Comparison of ENCODE assay signal across 8 cellular contexts in genomic region chr7:45761545-45762205, GRCh38.
DNase-seq lines count a peak whose midpoint lies in the region; TF ChIP-seq lines count a peak whose summit lies in the region.
"Not testable (repeated sequence)": the region's sequence is repeated elsewhere in the genome, so short reads cannot be mapped to it uniquely, and the experiment has no call there.

No MANE protein-coding gene starts in this region.

- peaks cover 27% of the 10 kb centered on the region for H3K79me2 ChIP-seq in ACC112 (ENCODE audit: control insufficient read depth, insufficient read depth, low read length, unreplicated experiment)
- peaks cover 26% of the 10 kb centered on the region for H3K79me2 ChIP-seq in osteoblast (ENCODE audit: insufficient read depth, low read length)

- DNase-seq in GM04503 (ENCODE audit: low read depth) (peak; percentile 96), RPMI7951 (ENCODE audit: low read depth) (peak; percentile 70), astrocyte of the spinal cord (ENCODE audit: low read depth, low spot score) (peak; percentile 86), fibroblast of gingiva (ENCODE audit: low read depth) (peak; percentile 84)
- DNase-seq in left ventricle myocardium inferior; osteoblast (ENCODE audit: insufficient read length, low spot score, missing footprints); stomach: not testable (repeated sequence)

- H3K4me3 ChIP-seq in ACC112 (ENCODE audit: low read depth, low read length) = peak overlapping the region; percentile 70
- not testable (repeated sequence) for H3K4me3 ChIP-seq in astrocyte of the spinal cord (ENCODE audit: low read depth, low read length); left ventricle myocardium inferior; osteoblast (ENCODE audit: insufficient read depth, low read length); stomach

- TF ChIP-seq CTCF in astrocyte of the spinal cord (IDR thresholded peaks at IDR 0.05; ENCODE audit: low read depth, low read length); left ventricle myocardium inferior (IDR thresholded peaks at IDR 0.05; ENCODE audit: borderline replicate concordance); osteoblast (IDR thresholded peaks at IDR 0.05; ENCODE audit: extremely low read depth, low read depth, low read length); stomach (IDR thresholded peaks at IDR 0.05): not testable (repeated sequence)

- H3K36me3 ChIP-seq in ACC112 (ENCODE audit: insufficient read depth, low read length); osteoblast (ENCODE audit: insufficient read depth, low read length); stomach: not testable (repeated sequence)
- peaks cover 15% of the 10 kb centered on the region for H3K36me3 ChIP-seq in left ventricle myocardium inferior

- not testable (repeated sequence) for H4K20me1 ChIP-seq in osteoblast (ENCODE audit: insufficient read depth, low read length)

- intact Hi-C loops in left ventricle myocardium inferior (cut with micrococcal nuclease); stomach (cut with DNase I; ENCODE audit: low total_unique reads): not testable (repeated sequence)

- not testable (repeated sequence) for H2AFZ ChIP-seq in ACC112 (ENCODE audit: low read length, unreplicated experiment); osteoblast (ENCODE audit: low read length)

- TF ChIP-seq POLR2A in stomach (IDR thresholded peaks at IDR 0.05) = not testable (repeated sequence)

- WGBS in stomach, 5 donors = 71 to 87% (median 83%) methylated on average over 5 of the region's 5 CpGs

- H3K27ac ChIP-seq in ACC112 (ENCODE audit: low read depth, low read length) (peak overlapping the region; percentile 100), left ventricle myocardium inferior (replicated peaks) (peak overlapping the region; percentile 69), osteoblast (ENCODE audit: low read depth, low read length) (peak overlapping the region; percentile 99), stomach (peak overlapping the region in 4 of 5 donors; percentile 11 to 53 (median 36))

- not testable (repeated sequence) for TF ChIP-seq EP300 in stomach (IDR thresholded peaks at IDR 0.05)

- in situ Hi-C loops in astrocyte of the spinal cord (cut with HindIII; ENCODE audit: low sequenced_read_pairs) = not testable (repeated sequence)

- H3K4me2 ChIP-seq in osteoblast (ENCODE audit: insufficient read depth, low read length) = peak overlapping the region; percentile 69

- not testable (repeated sequence) for H3K27me3 ChIP-seq in ACC112 (ENCODE audit: insufficient read depth, low read length); left ventricle myocardium inferior (ENCODE audit: low read depth); osteoblast (ENCODE audit: insufficient read depth, low read length); stomach

- not testable (repeated sequence) for H3K9me3 ChIP-seq in left ventricle myocardium inferior (replicated peaks); osteoblast (ENCODE audit: low read depth, low read length); stomach

- H3K4me1 ChIP-seq in ACC112 (ENCODE audit: control insufficient read depth, insufficient read depth, low read length, unreplicated experiment) (peaks cover 27% of the 10 kb centered on the region), left ventricle myocardium inferior (peaks cover 11% of the 10 kb centered on the region), osteoblast (ENCODE audit: insufficient read depth, low read length) (peaks cover 26% of the 10 kb centered on the region), stomach (peaks cover 0 to 12% (median 0%) of the 10 kb centered on the region in 4 donors)

Comparison
In these comparisons a context has a peak if more than half of its experiments do, and no peak if none do; other contexts are left out.
1. H3K27ac ChIP-seq: peak in every context shown above with its lines; median percentile 100 in ACC112; 99 in osteoblast; 69 in left ventricle myocardium inferior; 36 in stomach.